21 cellular contexts compared by ENCODE assay signal in genomic region chr3:29408676-29409075, GRCh38.
"Had no signal": no experiment of that assay in that cellular context is flagged by ENCODE, and none has a peak within 500 bp of the region (broad histone marks: within the 10 kb centered on the region; RNA-seq: fewer than 3 reads in every experiment).

No MANE protein-coding gene starts in this region.

- H3K4me3 ChIP-seq: K562, Peyer's patch, SJCRH30 had no signal

- DNase-seq: activated CD4-positive, alpha-beta T cell treated with anti-CD3 and anti-CD28 coated beads for 48 hours; activated CD4-positive, alpha-beta T cell treated with anti-CD3 and anti-CD28 coated beads, Interleukin-2, amount 50 U/mL, for 48 hours; activated CD4-positive, CD25-positive, alpha-beta regulatory T cell treated with anti-CD3 and anti-CD28 coated beads, Interleukin-2, amount 50 U/mL, for 72 hours; activated CD8-positive, alpha-beta memory T cell treated with anti-CD3 and anti-CD28 coated beads, Interleukin-2, amount 10 ng/mL, durations not matched to agents 7 days and 5 days; activated effector memory CD4-positive, alpha-beta T cell treated with anti-CD3 and anti-CD28 coated beads, Interleukin-2, amount 50 U/mL, for 16 hours; activated naive CD4-positive, alpha-beta T cell treated with Interleukin-2 at 50 U/mL for 16 hours; activated naive CD8-positive, alpha-beta T cell treated with anti-CD3 and anti-CD28 coated beads, Interleukin-2, amount 50 U/mL, for 24 hours; activated T-cell treated with anti-CD3 and anti-CD28 coated beads, Interleukin-2, amount 50 U/mL, for 4 hours; caudate nucleus; Karpas-422; NCI-H1105 treated with DMSO at 0.1 percent for 48 hours; NCI-H1436 treated with DMSO at 0.1 percent for 48 hours; NCI-H187; NCI-H2081; NCI-H526 treated with DMSO at 0.1 percent for 48 hours; NCI-H82; Peyer's patch; Right ventricle myocardium superior; SJCRH30; SW 1271 had no signal
